ENCODE assay signal across 8 cellular contexts in the genomic region with DNA sequence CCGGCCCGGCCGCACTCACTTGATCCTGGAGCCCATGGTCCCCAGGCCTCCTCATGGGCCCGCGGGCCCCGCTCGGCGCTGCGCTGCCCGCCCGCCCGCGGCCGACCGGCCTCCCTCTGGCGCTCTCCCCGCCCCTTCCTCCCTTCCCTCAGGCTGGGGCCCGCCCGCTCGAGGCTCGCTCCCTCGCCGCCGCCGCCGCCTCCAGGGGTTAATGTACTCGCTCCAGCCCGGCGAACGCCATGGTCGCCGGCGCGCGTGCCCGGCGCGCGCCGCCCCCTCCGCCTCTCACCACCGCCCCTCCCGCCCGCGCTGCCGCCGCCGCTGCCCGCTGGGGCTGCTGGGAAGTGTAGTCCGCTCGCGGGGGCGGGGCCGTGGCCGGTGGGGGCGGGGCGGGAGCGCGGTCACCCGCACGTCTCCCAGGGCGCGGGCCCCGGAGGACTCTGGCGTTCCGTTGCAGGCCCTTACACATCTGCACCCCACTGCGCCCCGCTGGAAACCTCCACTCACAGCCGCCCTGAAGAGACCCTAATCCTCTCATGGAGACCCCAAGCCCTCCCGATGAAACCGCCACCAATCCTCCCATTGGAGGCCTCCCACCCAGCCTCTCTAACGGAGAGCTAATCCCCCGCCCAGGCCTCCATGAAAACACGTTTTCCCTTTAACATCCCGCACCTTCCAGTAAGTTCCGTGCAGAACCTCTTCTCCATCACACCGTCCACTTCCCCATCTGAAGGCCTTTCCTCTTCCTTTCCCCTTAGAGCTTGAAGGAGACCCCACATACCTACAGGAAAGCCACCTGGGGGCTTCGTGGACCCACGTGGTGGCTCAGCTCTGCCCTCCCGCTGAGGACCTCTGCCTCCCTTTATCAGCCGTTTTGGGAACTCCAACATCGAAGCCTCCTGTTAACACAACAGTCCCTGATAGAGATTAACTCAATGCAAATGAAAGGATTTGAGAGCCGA. TPM values are rescaled to one million over a fixed set of nuclear protein-coding genes. Genes with fewer than 3 reads are reported as not detected.
DNase-seq lines count a peak whose midpoint lies in the region; ATAC-seq and TF ChIP-seq lines count a peak whose summit lies in the region.

A gene with protein sequence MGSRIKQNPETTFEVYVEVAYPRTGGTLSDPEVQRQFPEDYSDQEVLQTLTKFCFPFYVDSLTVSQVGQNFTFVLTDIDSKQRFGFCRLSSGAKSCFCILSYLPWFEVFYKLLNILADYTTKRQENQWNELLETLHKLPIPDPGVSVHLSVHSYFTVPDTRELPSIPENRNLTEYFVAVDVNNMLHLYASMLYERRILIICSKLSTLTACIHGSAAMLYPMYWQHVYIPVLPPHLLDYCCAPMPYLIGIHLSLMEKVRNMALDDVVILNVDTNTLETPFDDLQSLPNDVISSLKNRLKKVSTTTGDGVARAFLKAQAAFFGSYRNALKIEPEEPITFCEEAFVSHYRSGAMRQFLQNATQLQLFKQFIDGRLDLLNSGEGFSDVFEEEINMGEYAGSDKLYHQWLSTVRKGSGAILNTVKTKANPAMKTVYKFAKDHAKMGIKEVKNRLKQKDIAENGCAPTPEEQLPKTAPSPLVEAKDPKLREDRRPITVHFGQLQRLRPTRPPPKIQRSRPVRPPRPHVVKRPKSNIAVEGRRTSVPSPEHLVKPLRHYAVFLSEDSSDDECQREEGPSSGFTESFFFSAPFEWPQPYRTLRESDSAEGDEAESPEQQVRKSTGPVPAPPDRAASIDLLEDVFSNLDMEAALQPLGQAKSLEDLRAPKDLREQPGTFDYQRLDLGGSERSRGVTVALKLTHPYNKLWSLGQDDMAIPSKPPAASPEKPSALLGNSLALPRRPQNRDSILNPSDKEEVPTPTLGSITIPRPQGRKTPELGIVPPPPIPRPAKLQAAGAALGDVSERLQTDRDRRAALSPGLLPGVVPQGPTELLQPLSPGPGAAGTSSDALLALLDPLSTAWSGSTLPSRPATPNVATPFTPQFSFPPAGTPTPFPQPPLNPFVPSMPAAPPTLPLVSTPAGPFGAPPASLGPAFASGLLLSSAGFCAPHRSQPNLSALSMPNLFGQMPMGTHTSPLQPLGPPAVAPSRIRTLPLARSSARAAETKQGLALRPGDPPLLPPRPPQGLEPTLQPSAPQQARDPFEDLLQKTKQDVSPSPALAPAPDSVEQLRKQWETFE (minus strand): TSS at position 257 of the 962 bp plus-strand sequence. CDS start 221 bp downstream, at position 36.

- peaks cover 7% of the 10 kb centered on the region for H3K27me3 Mint-ChIP-seq in nephron progenitor cell (ENCODE audit: low read depth, poor library complexity)
- peaks cover 17% of the 10 kb centered on the region for H3K27me3 Mint-ChIP-seq in stimulated activated naive CD8-positive, alpha-beta T cell treated with anti-CD3 and anti-CD28 coated beads, Interleukin-15, Interleukin-2, amounts not matched to agents 100 ng/mL and 50 ng/mL, for 24 hours

- H3K4me3 ChIP-seq in fibroblast of the aortic adventitia (ENCODE audit: low read depth, low read length), result peak within 1 kb of the TSS; percentile 76

- H3K4me1 Mint-ChIP-seq in nephron progenitor cell, result peaks cover 50% of the 10 kb centered on the region
- H3K4me1 Mint-ChIP-seq in stimulated activated naive CD8-positive, alpha-beta T cell treated with anti-CD3 and anti-CD28 coated beads, Interleukin-15, Interleukin-2, amounts not matched to agents 100 ng/mL and 50 ng/mL, for 24 hours (ENCODE audit: low read depth), result peaks cover 42% of the 10 kb centered on the region

- no peaks in the 10 kb centered on the region for H3K9me3 ChIP-seq in KOPT-K1 (ENCODE audit: insufficient read depth, low read length, poor library complexity, severe bottlenecking)

- H3K36me3 ChIP-seq in KOPT-K1 (ENCODE audit: insufficient read depth, low read length), result no peaks in the 10 kb centered on the region

- POLR2A ChIA-PET in RWPE1 (lab: Yijun Ruan, JAX; ENCODE audit: low non-redundant PET), result no interaction called here

- CTCF ChIA-PET in RWPE1 (lab: Yijun Ruan, JAX), result interaction anchor here (0.6 kb wide), 1 partner anchor 1484 kb away, joined by 3 read pairs; no protein-coding TSS in a partner anchor

- TF ChIP-seq CTCF in RWPE1 (conservative IDR thresholded peaks at IDR 0.05; ENCODE audit: low read depth) (no peak), fibroblast of the aortic adventitia (IDR thresholded peaks at IDR 0.05; ENCODE audit: insufficient read depth, low read length) (no peak), nephron progenitor cell (IDR thresholded peaks at IDR 0.05) (no peak)

- H3K9me3 Mint-ChIP-seq in nephron progenitor cell, result peaks cover 3% of the 10 kb centered on the region
- peaks cover 1% of the 10 kb centered on the region for H3K9me3 Mint-ChIP-seq in stimulated activated naive CD8-positive, alpha-beta T cell treated with anti-CD3 and anti-CD28 coated beads, Interleukin-15, Interleukin-2, amounts not matched to agents 100 ng/mL and 50 ng/mL, for 24 hours

- peak; percentile 59 for ATAC-seq in GM21786 (IDR thresholded peaks at IDR 0.05; ENCODE audit: unreplicated experiment)

- DNase-seq in DMS79 (lab: John Stamatoyannopoulos, UW) (peak; percentile 46), RWPE1 (ENCODE audit: low spot score) (peak; percentile 98), fibroblast of the aortic adventitia (ENCODE audit: low read depth) (peak; percentile 76), nephron progenitor cell (peak; percentile 96)
- DNase-seq in activated T-helper 9 cell treated with anti-CD3 and anti-CD28 coated beads, Interleukin-2, amount 50 U/mL, for 16 hours (ENCODE audit: low read depth), result peak; percentile 82

- H3K27ac ChIP-seq in KOPT-K1 (ENCODE audit: low read depth, low read length, poor library complexity, severe bottlenecking) (peak within 1 kb of the TSS; percentile 63), RWPE1 (peak within 1 kb of the TSS; percentile 72)

- peaks cover 2% of the 10 kb centered on the region for H3K36me3 Mint-ChIP-seq in nephron progenitor cell (ENCODE audit: low read depth)
- H3K36me3 Mint-ChIP-seq in stimulated activated naive CD8-positive, alpha-beta T cell treated with anti-CD3 and anti-CD28 coated beads, Interleukin-15, Interleukin-2, amounts not matched to agents 100 ng/mL and 50 ng/mL, for 24 hours (ENCODE audit: low read depth), result peaks cover 19% of the 10 kb centered on the region

- H3K4me3 Mint-ChIP-seq in nephron progenitor cell, result peak within 1 kb of the TSS; percentile 86
- peak within 1 kb of the TSS; percentile 93 for H3K4me3 Mint-ChIP-seq in stimulated activated naive CD8-positive, alpha-beta T cell treated with anti-CD3 and anti-CD28 coated beads, Interleukin-15, Interleukin-2, amounts not matched to agents 100 ng/mL and 50 ng/mL, for 24 hours

- H3K27ac Mint-ChIP-seq in nephron progenitor cell, result peak within 1 kb of the TSS; percentile 46
- peak within 1 kb of the TSS; percentile 94 for H3K27ac Mint-ChIP-seq in stimulated activated naive CD8-positive, alpha-beta T cell treated with anti-CD3 and anti-CD28 coated beads, Interleukin-15, Interleukin-2, amounts not matched to agents 100 ng/mL and 50 ng/mL, for 24 hours

RNA-seq across cellular contexts. Expression of the gene that starts here (rescaled TPM):
- total RNA-seq in fibroblast of the aortic adventitia (ENCODE audit: low replicate concordance), result 13.1 and 27.7 TPM in 2 replicates

Comparison
In these comparisons a context has a peak if more than half of its experiments do, and no peak if none do; other contexts are left out.
1. Peak in every context shown above with its lines: DNase-seq, ATAC-seq, H3K4me3 ChIP-seq and H3K27ac ChIP-seq.
2. DNase-seq: peak in every context shown above with its lines; median percentile 98 in RWPE1; 96 in nephron progenitor cell; 82 in activated T-helper 9 cell treated with anti-CD3 and anti-CD28 coated beads, Interleukin-2, amount 50 U/mL, for 16 hours; 76 in fibroblast of the aortic adventitia; 46 in DMS79.